In the genomic region with DNA sequence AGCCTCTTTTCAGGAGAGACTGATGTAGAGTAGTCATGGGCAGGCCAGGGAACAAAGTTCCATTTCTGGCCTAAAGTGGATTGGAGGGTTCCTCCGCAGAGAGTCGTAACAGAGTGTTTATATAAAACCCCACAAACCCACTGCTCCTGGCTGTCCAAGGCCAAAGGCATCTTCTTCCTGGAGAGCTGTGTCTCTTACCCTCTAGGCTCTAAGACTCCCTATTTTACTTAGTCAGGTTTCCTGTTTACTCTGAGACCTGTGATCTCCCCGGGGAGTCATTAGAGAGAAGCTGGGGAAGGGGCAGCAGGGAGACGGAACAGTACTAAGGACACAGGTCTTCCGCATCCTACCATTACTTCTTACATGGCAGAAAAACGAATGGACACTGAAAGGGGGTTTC, we compare ENCODE assay signal across 11 cellular contexts.
A peak's percentile ranks its signal among the peaks of the same experiment; 100 is the strongest.
DNase-seq lines count a peak whose midpoint lies in the region; ATAC-seq and TF ChIP-seq lines count a peak whose summit lies in the region.
"Had no signal": no experiment of that assay in that cellular context is flagged by ENCODE, and none has a peak within 500 bp of the region (broad histone marks: within the 10 kb centered on the region; RNA-seq: fewer than 3 reads in every experiment).

No MANE protein-coding gene starts in this region.

- peak overlapping the region; percentile 80 for H3K27ac ChIP-seq in AG04450 (ENCODE audit: low read depth, low read length)
- H3K27ac ChIP-seq in GM23338 (ENCODE audit: low read depth): no peak overlapping the region

- H3K4me1 Mint-ChIP-seq in GM23338: peaks cover 34% of the 10 kb centered on the region
- H3K4me1 Mint-ChIP-seq in natural killer cell treated with Interleukin-12 subunit alpha and Interleukin-12 subunit beta and Interleukin-15 and Interleukin-18, amount 100 ng/mL, for 72 hours (ENCODE audit: low read depth in 2 of 2): peaks cover 36 to 38% of the 10 kb centered on the region in 2 donors

- no peaks in the 10 kb centered on the region for H3K27me3 Mint-ChIP-seq in GM23338 (ENCODE audit: insufficient read depth, low read depth, poor library complexity)
- no peaks in the 10 kb centered on the region for H3K27me3 Mint-ChIP-seq in natural killer cell treated with Interleukin-12 subunit alpha and Interleukin-12 subunit beta and Interleukin-15 and Interleukin-18, amount 100 ng/mL, for 72 hours

- H3K27ac Mint-ChIP-seq in GM23338: no peak overlapping the region
- peak overlapping the region; percentile 16 to 72 for H3K27ac Mint-ChIP-seq in natural killer cell treated with Interleukin-12 subunit alpha and Interleukin-12 subunit beta and Interleukin-15 and Interleukin-18, amount 100 ng/mL, for 72 hours

- DNase-seq in AG04450 (ENCODE audit: low read depth, low spot score) (no peak), GM23338 (ENCODE audit: low spot score) (peak; percentile 39), dermis blood vessel endothelial cell (peak; percentile 19), NCI-H1092 treated with DMSO at 0.1 percent for 48 hours (lab: John Stamatoyannopoulos, UW) (no peak), DMS79 treated with DMSO at 0.1 percent for 48 hours (lab: John Stamatoyannopoulos, UW) (no peak)
- DNase-seq in natural killer cell treated with Interleukin-12 subunit alpha and Interleukin-12 subunit beta and Interleukin-15 and Interleukin-18, amount 100 ng/mL, for 72 hours (ENCODE audit: low spot score): no peak
- DNase-seq: NCI-H1436 treated with DMSO at 0.1 percent for 48 hours, pancreas had no signal

- no peaks in the 10 kb centered on the region; the same call in 1 of the 2 replicates for H3K9me3 ChIP-seq in AG04450 (ENCODE audit: control insufficient read depth, insufficient read depth, low read length)
- H3K9me3 ChIP-seq: pancreas had no signal

- no peaks in the 10 kb centered on the region for H3K36me3 ChIP-seq in GM23338 (ENCODE audit: insufficient read depth)
- H3K36me3 ChIP-seq: pancreas had no signal

- H3K4me3 ChIP-seq in AG04450 (ENCODE audit: low read depth, low read length) (no peak overlapping the region), GM23338 (no peak overlapping the region)
- H3K4me3 ChIP-seq: GM12878, pancreas had no signal

- H2AFZ ChIP-seq in GM23338: no peak overlapping the region

- H3K4me1 ChIP-seq in GM23338 (ENCODE audit: insufficient read depth): peaks cover 20% of the 10 kb centered on the region

- CTCF ChIA-PET in AG04450 (lab: Charles Lee): no interaction called here

- no peaks in the 10 kb centered on the region; the same call in 1 of the 2 replicates for H4K20me1 ChIP-seq in GM23338 (replicated peaks; ENCODE audit: insufficient read depth)

- no peaks in the 10 kb centered on the region for H3K9me2 ChIP-seq in GM23338 (ENCODE audit: insufficient read depth)

- POLR2A ChIA-PET in AG04450 (lab: Yijun Ruan, JAX): no interaction called here

- no peak overlapping the region for H3K4me3 Mint-ChIP-seq in GM23338
- no peak overlapping the region for H3K4me3 Mint-ChIP-seq in natural killer cell treated with Interleukin-12 subunit alpha and Interleukin-12 subunit beta and Interleukin-15 and Interleukin-18, amount 100 ng/mL, for 72 hours

- H3K36me3 Mint-ChIP-seq in GM23338 (ENCODE audit: low read depth): no peaks in the 10 kb centered on the region
- H3K36me3 Mint-ChIP-seq in natural killer cell treated with Interleukin-12 subunit alpha and Interleukin-12 subunit beta and Interleukin-15 and Interleukin-18, amount 100 ng/mL, for 72 hours: peaks cover 6% of the 10 kb centered on the region

- no peaks in the 10 kb centered on the region; the same call in 1 of the 2 replicates for H3F3A ChIP-seq in GM23338 (replicated peaks; ENCODE audit: low read depth)

- no peaks in the 10 kb centered on the region for H3K9me3 Mint-ChIP-seq in GM23338
- no peaks in the 10 kb centered on the region for H3K9me3 Mint-ChIP-seq in natural killer cell treated with Interleukin-12 subunit alpha and Interleukin-12 subunit beta and Interleukin-15 and Interleukin-18, amount 100 ng/mL, for 72 hours

- peak overlapping the region; percentile 25; the same call in 1 of the 2 replicates for H3K4me2 ChIP-seq in GM23338

- H3K27me3 ChIP-seq in AG04450 (ENCODE audit: control insufficient read depth, insufficient read depth, low read length) (no peaks in the 10 kb centered on the region), GM23338 (ENCODE audit: insufficient read depth) (no peaks in the 10 kb centered on the region)
- H3K27me3 ChIP-seq: pancreas had no signal

- TF ChIP-seq CTCF in AG04450 (IDR thresholded peaks at IDR 0.05; ENCODE audit: low read depth, low read length): no peak
- no peak for TF ChIP-seq CTCF in GM23338 (conservative IDR thresholded peaks at IDR 0.05; ENCODE audit: low read depth in 2 of 2)

- ATAC-seq in GM23338 (peak; percentile 50), HG03521 (IDR thresholded peaks at IDR 0.05; ENCODE audit: unreplicated experiment) (no peak), GM18861 (IDR thresholded peaks at IDR 0.05; ENCODE audit: unreplicated experiment) (no peak)
- no peak for ATAC-seq in natural killer cell treated with Interleukin-12 subunit alpha and Interleukin-12 subunit beta and Interleukin-15 and Interleukin-18, amount 100 ng/mL, for 72 hours

- no peaks in the 10 kb centered on the region for H3K79me2 ChIP-seq in GM23338 (replicated peaks; ENCODE audit: insufficient read depth)

TF ChIP-seq in GM23338, 12 proteins besides CTCF, POLR2A, EP300 and RAD21 (continues in another document):
- TF ChIP-seq ZNF114 (CRISPR knock-in tag; IDR thresholded peaks at IDR 0.05): no peak
- no peak for TF ChIP-seq POLR2AphosphoS5 (IDR thresholded peaks at IDR 0.05; ENCODE audit: low read depth)
- no peak for TF ChIP-seq EZH2phosphoT487 (IDR thresholded peaks at IDR 0.05; ENCODE audit: unreplicated experiment)
- no peak for TF ChIP-seq ETS1 (IDR thresholded peaks at IDR 0.05)
- no peak for TF ChIP-seq CREB1 (CRISPR knock-in tag; IDR thresholded peaks at IDR 0.05; ENCODE audit: low read depth)
- TF ChIP-seq JUNB (IDR thresholded peaks at IDR 0.05; ENCODE audit: unreplicated experiment): no peak
- TF ChIP-seq, protein P1, sequence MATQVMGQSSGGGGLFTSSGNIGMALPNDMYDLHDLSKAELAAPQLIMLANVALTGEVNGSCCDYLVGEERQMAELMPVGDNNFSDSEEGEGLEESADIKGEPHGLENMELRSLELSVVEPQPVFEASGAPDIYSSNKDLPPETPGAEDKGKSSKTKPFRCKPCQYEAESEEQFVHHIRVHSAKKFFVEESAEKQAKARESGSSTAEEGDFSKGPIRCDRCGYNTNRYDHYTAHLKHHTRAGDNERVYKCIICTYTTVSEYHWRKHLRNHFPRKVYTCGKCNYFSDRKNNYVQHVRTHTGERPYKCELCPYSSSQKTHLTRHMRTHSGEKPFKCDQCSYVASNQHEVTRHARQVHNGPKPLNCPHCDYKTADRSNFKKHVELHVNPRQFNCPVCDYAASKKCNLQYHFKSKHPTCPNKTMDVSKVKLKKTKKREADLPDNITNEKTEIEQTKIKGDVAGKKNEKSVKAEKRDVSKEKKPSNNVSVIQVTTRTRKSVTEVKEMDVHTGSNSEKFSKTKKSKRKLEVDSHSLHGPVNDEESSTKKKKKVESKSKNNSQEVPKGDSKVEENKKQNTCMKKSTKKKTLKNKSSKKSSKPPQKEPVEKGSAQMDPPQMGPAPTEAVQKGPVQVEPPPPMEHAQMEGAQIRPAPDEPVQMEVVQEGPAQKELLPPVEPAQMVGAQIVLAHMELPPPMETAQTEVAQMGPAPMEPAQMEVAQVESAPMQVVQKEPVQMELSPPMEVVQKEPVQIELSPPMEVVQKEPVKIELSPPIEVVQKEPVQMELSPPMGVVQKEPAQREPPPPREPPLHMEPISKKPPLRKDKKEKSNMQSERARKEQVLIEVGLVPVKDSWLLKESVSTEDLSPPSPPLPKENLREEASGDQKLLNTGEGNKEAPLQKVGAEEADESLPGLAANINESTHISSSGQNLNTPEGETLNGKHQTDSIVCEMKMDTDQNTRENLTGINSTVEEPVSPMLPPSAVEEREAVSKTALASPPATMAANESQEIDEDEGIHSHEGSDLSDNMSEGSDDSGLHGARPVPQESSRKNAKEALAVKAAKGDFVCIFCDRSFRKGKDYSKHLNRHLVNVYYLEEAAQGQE (IDR thresholded peaks at IDR 0.05; ENCODE audit: unreplicated experiment): no peak

Comparison
In these comparisons a context has a peak if more than half of its experiments do, and no peak if none do; other contexts are left out.
1. DNase-seq: peak in GM23338 (single experiment) and dermis blood vessel endothelial cell (single experiment); none in AG04450 (single experiment), natural killer cell treated with Interleukin-12 subunit alpha and Interleukin-12 subunit beta and Interleukin-15 and Interleukin-18, amount 100 ng/mL, for 72 hours (single experiment), NCI-H1092 treated with DMSO at 0.1 percent for 48 hours (single experiment) and DMS79 treated with DMSO at 0.1 percent for 48 hours (single experiment).